Comparison of ENCODE assay signal across 8 cellular contexts in genomic region chr7:65251851-65252620, GRCh38.
A peak's percentile ranks its signal among the peaks of the same experiment; 100 is the strongest.
DNase-seq lines count a peak whose midpoint lies in the region; ATAC-seq, FAIRE-seq and TF ChIP-seq lines count a peak whose summit lies in the region.

No MANE protein-coding gene starts in this region.

- H3K36me3 Mint-ChIP-seq in activated naive CD8-positive, alpha-beta T cell treated with anti-CD3 and anti-CD28 coated beads, Interleukin-2, amount 50 U/mL, for 24 hours (ENCODE audit: low read depth): no peaks in the 10 kb centered on the region

- no peak for DNase-seq in AG09309 (ENCODE audit: low read depth)
- DNase-seq in HL-60 (ENCODE audit: low read depth in 1 of 2, low spot score in 1 of 2): peak; percentile 21 to 36
- peak; percentile 27 for DNase-seq in activated naive CD8-positive, alpha-beta T cell treated with anti-CD3 and anti-CD28 coated beads, Interleukin-2, amount 50 U/mL, for 24 hours
- peak; percentile 62 for DNase-seq in left ventricle myocardium superior
- peak; percentile 61 to 81 (median 68) for DNase-seq in pancreas
- DNase-seq in CD1c-positive myeloid dendritic cell (ENCODE audit: extremely low spot score): no peak

- H3K4me1 Mint-ChIP-seq in activated naive CD8-positive, alpha-beta T cell treated with anti-CD3 and anti-CD28 coated beads, Interleukin-2, amount 50 U/mL, for 24 hours: peaks cover 4% of the 10 kb centered on the region

- ATAC-seq in GM18907 (IDR thresholded peaks at IDR 0.05; ENCODE audit: unreplicated experiment) (peak; percentile 71), left ventricle myocardium superior (peak; percentile 94), pancreas (peak; percentile 83 to 93 (median 92))
- ATAC-seq in activated naive CD8-positive, alpha-beta T cell treated with anti-CD3 and anti-CD28 coated beads, Interleukin-2, amount 50 U/mL, for 24 hours: peak; percentile 70

- H3K27ac ChIP-seq in HL-60 (replicated peaks): no peak overlapping the region
- H3K27ac ChIP-seq in pancreas: no peak overlapping the region

- H3K9me3 ChIP-seq in pancreas: no peaks in the 10 kb centered on the region

- H3K4me1 ChIP-seq in pancreas: no peaks in the 10 kb centered on the region

- H3K36me3 ChIP-seq in pancreas: no peaks in the 10 kb centered on the region

- FAIRE-seq in pancreas (lab: Jason Lieb, UNC): no peak

- intact Hi-C loops in left ventricle myocardium superior (cut with micrococcal nuclease) (no loop called here), pancreas (cut with DNase I) (no loop called here)

- TF ChIP-seq CTCF in AG09309 (IDR thresholded peaks at IDR 0.05; ENCODE audit: control insufficient read depth, insufficient read depth, low read depth, low read length, missing control alignments): no peak
- TF ChIP-seq CTCF in HL-60 (IDR thresholded peaks at IDR 0.05; ENCODE audit: insufficient read depth, low read length): no peak
- TF ChIP-seq CTCF in pancreas (IDR thresholded peaks at IDR 0.05): no peak

- WGBS in pancreas, 2 donors: 0% methylated on average over 62 to 64 of the region's 64 CpGs

- H3K27me3 Mint-ChIP-seq in activated naive CD8-positive, alpha-beta T cell treated with anti-CD3 and anti-CD28 coated beads, Interleukin-2, amount 50 U/mL, for 24 hours: peaks cover 31% of the 10 kb centered on the region

- H3K4me3 ChIP-seq in AG09309 (ENCODE audit: control insufficient read depth, low read depth, low read length) (peak overlapping the region; percentile 69), HL-60 (replicated peaks; ENCODE audit: insufficient read depth, low read length) (peak overlapping the region; percentile 52), pancreas (peak overlapping the region; percentile 52 to 71 (median 58))

- H3K27me3 ChIP-seq in HL-60 (ENCODE audit: insufficient read depth, poor library complexity, severe bottlenecking): peaks cover 6% of the 10 kb centered on the region
- H3K27me3 ChIP-seq in pancreas: no peaks in the 10 kb centered on the region

- H3K4me3 Mint-ChIP-seq in activated naive CD8-positive, alpha-beta T cell treated with anti-CD3 and anti-CD28 coated beads, Interleukin-2, amount 50 U/mL, for 24 hours: peak overlapping the region; percentile 74

- H3K9me3 Mint-ChIP-seq in activated naive CD8-positive, alpha-beta T cell treated with anti-CD3 and anti-CD28 coated beads, Interleukin-2, amount 50 U/mL, for 24 hours: peaks cover 4% of the 10 kb centered on the region

- no peak overlapping the region for H3K27ac Mint-ChIP-seq in activated naive CD8-positive, alpha-beta T cell treated with anti-CD3 and anti-CD28 coated beads, Interleukin-2, amount 50 U/mL, for 24 hours

TF ChIP-seq in PFSK-1, 5 proteins besides CTCF, POLR2A, EP300 and RAD21:
- TF ChIP-seq TAF1 (IDR thresholded peaks at IDR 0.05; ENCODE audit: borderline replicate concordance, insufficient read depth, low read length) (peak; percentile 84; the same call in 1 of the 2 replicates), SIN3A (IDR thresholded peaks at IDR 0.05; ENCODE audit: borderline replicate concordance, insufficient read depth, low read length) (peak; percentile 66; the same call in 1 of the 2 replicates), FOXP2 (optimal IDR thresholded peaks at IDR 0.05; ENCODE audit: borderline replicate concordance, extremely low read depth, extremely low read length, insufficient read depth) (peak; percentile 42), POLR2AphosphoS5 (IDR thresholded peaks at IDR 0.05; ENCODE audit: low read depth, low read length) (peak; percentile 87; the same call in 1 of the 2 replicates)
- TF ChIP-seq, protein P1, sequence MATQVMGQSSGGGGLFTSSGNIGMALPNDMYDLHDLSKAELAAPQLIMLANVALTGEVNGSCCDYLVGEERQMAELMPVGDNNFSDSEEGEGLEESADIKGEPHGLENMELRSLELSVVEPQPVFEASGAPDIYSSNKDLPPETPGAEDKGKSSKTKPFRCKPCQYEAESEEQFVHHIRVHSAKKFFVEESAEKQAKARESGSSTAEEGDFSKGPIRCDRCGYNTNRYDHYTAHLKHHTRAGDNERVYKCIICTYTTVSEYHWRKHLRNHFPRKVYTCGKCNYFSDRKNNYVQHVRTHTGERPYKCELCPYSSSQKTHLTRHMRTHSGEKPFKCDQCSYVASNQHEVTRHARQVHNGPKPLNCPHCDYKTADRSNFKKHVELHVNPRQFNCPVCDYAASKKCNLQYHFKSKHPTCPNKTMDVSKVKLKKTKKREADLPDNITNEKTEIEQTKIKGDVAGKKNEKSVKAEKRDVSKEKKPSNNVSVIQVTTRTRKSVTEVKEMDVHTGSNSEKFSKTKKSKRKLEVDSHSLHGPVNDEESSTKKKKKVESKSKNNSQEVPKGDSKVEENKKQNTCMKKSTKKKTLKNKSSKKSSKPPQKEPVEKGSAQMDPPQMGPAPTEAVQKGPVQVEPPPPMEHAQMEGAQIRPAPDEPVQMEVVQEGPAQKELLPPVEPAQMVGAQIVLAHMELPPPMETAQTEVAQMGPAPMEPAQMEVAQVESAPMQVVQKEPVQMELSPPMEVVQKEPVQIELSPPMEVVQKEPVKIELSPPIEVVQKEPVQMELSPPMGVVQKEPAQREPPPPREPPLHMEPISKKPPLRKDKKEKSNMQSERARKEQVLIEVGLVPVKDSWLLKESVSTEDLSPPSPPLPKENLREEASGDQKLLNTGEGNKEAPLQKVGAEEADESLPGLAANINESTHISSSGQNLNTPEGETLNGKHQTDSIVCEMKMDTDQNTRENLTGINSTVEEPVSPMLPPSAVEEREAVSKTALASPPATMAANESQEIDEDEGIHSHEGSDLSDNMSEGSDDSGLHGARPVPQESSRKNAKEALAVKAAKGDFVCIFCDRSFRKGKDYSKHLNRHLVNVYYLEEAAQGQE (IDR thresholded peaks at IDR 0.05; ENCODE audit: insufficient read depth in 1 of 2, low read depth in 2 of 2, low read length in 2 of 2): no peak

Comparison
In these comparisons a context has a peak if more than half of its experiments do, and no peak if none do; other contexts are left out.
1. DNase-seq: peak in HL-60 (2 of 2), activated naive CD8-positive, alpha-beta T cell treated with anti-CD3 and anti-CD28 coated beads, Interleukin-2, amount 50 U/mL, for 24 hours (single experiment), left ventricle myocardium superior (single experiment) and pancreas (6 of 6); none in AG09309 (single experiment) and CD1c-positive myeloid dendritic cell (single experiment).
2. Peak in every context shown above with its lines, with median percentiles within 50 percentile points of each other: H3K4me3 ChIP-seq and ATAC-seq.